ENCODE assay signal across 21 cellular contexts in the genomic region with DNA sequence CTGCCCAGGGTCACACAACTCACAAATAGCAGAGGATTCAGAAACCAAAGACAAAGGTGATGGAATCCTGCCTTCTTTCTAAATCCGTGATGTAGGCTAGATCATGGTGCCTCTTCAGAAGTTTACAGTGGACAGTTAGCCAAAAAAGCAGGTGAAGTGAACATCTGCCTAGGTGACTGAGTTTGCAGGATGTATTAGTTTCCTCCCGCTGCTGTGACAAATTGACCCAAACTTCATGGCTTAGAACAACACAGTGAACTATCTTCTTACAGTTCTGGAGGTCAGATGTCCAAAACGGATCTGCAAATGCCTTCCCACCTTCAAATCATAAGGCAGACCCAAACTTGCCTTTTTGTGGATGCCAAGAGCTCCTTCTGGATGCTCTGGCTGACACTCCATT. TPM values are rescaled to one million over a fixed set of nuclear protein-coding genes. Genes with fewer than 3 reads are reported as not detected.
DNase-seq lines count a peak whose midpoint lies in the region; ATAC-seq, FAIRE-seq and TF ChIP-seq lines count a peak whose summit lies in the region.
"Had no signal": no experiment of that assay in that cellular context is flagged by ENCODE, and none has a peak within 500 bp of the region (broad histone marks: within the 10 kb centered on the region; RNA-seq: fewer than 3 reads in every experiment).

No MANE protein-coding gene starts in this region.

- H3K4me1 ChIP-seq in HepG2 (ENCODE audit: insufficient read depth, low read length) (peaks cover 79% of the 10 kb centered on the region), right lobe of liver (peaks cover 0 to 19% (median 3%) of the 10 kb centered on the region in 4 donors), endodermal cell (ENCODE audit: control insufficient read depth, insufficient read depth, low read length) (peaks cover 14% of the 10 kb centered on the region)
- H3K4me1 ChIP-seq: HAP-1 had no signal

- peaks cover 13% of the 10 kb centered on the region for H3K4me1 Mint-ChIP-seq in endodermal cell
- H3K4me1 Mint-ChIP-seq in nephron: peaks cover 46% of the 10 kb centered on the region
- H3K4me1 Mint-ChIP-seq in type B pancreatic cell (ENCODE audit: unreplicated experiment): peaks cover 28% of the 10 kb centered on the region

- no peak overlapping the region for H3K4me3 Mint-ChIP-seq in endodermal cell
- peak overlapping the region in 2 of 3 experiments; percentile 3 to 95 for H3K4me3 Mint-ChIP-seq in nephron
- H3K4me3 Mint-ChIP-seq in type B pancreatic cell: no peak overlapping the region
- H3K4me3 Mint-ChIP-seq: CD4-positive, alpha-beta T cell; IgD-negative memory B cell had no signal

- TF ChIP-seq EP300 in HepG2 (IDR thresholded peaks at IDR 0.05; ENCODE audit: low read depth in 2 of 2, low read length in 2 of 2) (no peak), HepG2 (CRISPR knock-in tag; IDR thresholded peaks at IDR 0.05; ENCODE audit: borderline replicate concordance) (no peak)

- no peak for TF ChIP-seq RAD21 in HepG2 (CRISPR knock-in tag; IDR thresholded peaks at IDR 0.05)

- intact Hi-C loops in HepG2 (cut with micrococcal nuclease; ENCODE audit: unreplicated experiment) (loop anchor here (5.0 kb wide), 1 partner anchor 37 kb away; no protein-coding TSS in a partner anchor), right lobe of liver (cut with DNase I) (loop anchor here in 1 of 2 donors (10.0 kb wide), 1 partner anchor 124 kb away; no protein-coding TSS in a partner anchor)

- no peak overlapping the region for H3K4me3 ChIP-seq in HepG2 (replicated peaks in 1 of 3; ENCODE audit: insufficient read depth in 1 of 3, low read depth in 2 of 3, low read length in 3 of 3)
- no peak overlapping the region for H3K4me3 ChIP-seq in right lobe of liver
- peak overlapping the region; percentile 55 for H3K4me3 ChIP-seq in endodermal cell (ENCODE audit: low read length)
- H3K4me3 ChIP-seq: A549, GM12878, GM23248, HAP-1 had no signal

- POLR2A ChIA-PET in HepG2 (lab: Yijun Ruan, JAX): interaction anchor here (3.1 kb wide), 1 partner anchor 10 kb away, joined by 12 read pairs; no protein-coding TSS in a partner anchor

- 96% methylated on average over 3 of the region's 3 CpGs for WGBS in HepG2 (ENCODE audit: low lambda C conversion rate)
- whole genome bisulfite sequencing in right lobe of liver (ENCODE audit: insufficient coverage, low coverage, low lambda C conversion rate, missing lambda C conversion rate): 51% methylated on average over 3 of the region's 3 CpGs
- 90 to 91% methylated on average over 3 of the region's 3 CpGs for WGBS in endodermal cell (ENCODE audit: insufficient coverage in 1 of 2, insufficient read length in 1 of 2), 2 experiments

- peak overlapping the region; percentile 69 for H3K27ac ChIP-seq in HepG2 (ENCODE audit: extremely low read length, insufficient read depth, low read length)
- no peak overlapping the region for H3K27ac ChIP-seq in right lobe of liver
- no peak overlapping the region for H3K27ac ChIP-seq in endodermal cell (ENCODE audit: low read depth, low read length)
- H3K27ac ChIP-seq: 22Rv1, A549, C4-2B, GM23248 had no signal

- H3K4me2 ChIP-seq in HepG2 (ENCODE audit: low read depth, low read length): peak overlapping the region; percentile 86
- H3K4me2 ChIP-seq: A549 had no signal

- H3K27ac Mint-ChIP-seq in endodermal cell (no peak overlapping the region), nephron (no peak overlapping the region), type B pancreatic cell (peak overlapping the region; percentile 95)
- H3K27ac Mint-ChIP-seq: CD4-positive, alpha-beta T cell; IgD-negative memory B cell had no signal

- peaks cover 11% of the 10 kb centered on the region; the same call in 1 of the 2 replicates for H4K20me1 ChIP-seq in HepG2 (ENCODE audit: insufficient read depth, low read length)

- H3K36me3 Mint-ChIP-seq in endodermal cell (ENCODE audit: low read depth) (no peaks in the 10 kb centered on the region), nephron (ENCODE audit: low read depth) (no peaks in the 10 kb centered on the region), type B pancreatic cell (peaks cover 3% of the 10 kb centered on the region)
- H3K36me3 Mint-ChIP-seq: IgD-negative memory B cell had no signal

- H3K27me3 ChIP-seq in HepG2 (ENCODE audit: control insufficient read depth in 1 of 2, insufficient read depth in 2 of 2, low read length in 2 of 2): no peaks in the 10 kb centered on the region
- H3K27me3 ChIP-seq in right lobe of liver: peaks cover 0 to 26% of the 10 kb centered on the region in 2 donors
- H3K27me3 ChIP-seq in endodermal cell (ENCODE audit: control insufficient read depth, insufficient read depth, low read length, poor library complexity, severe bottlenecking): peaks cover 5% of the 10 kb centered on the region

- H3K9me3 ChIP-seq in HepG2 (ENCODE audit: low read length) (no peaks in the 10 kb centered on the region), right lobe of liver (no peaks in the 10 kb centered on the region), endodermal cell (ENCODE audit: control insufficient read depth, low read length) (peaks cover 4% of the 10 kb centered on the region)
- H3K9me3 ChIP-seq: A549, HAP-1 had no signal

- BruUV-seq in HepG2 (replicated peaks; lab: Mats Ljungman, UMichigan): no TSS peak

- DNase-seq in HepG2 (ENCODE audit: low spot score): no peak
- no peak for DNase-seq in right lobe of liver
- DNase-seq in endodermal cell: no peak
- no peak for DNase-seq in type B pancreatic cell (ENCODE audit: extremely low spot score, unreplicated experiment)
- DNase-seq in stimulated activated CD4-positive, alpha-beta T cell treated with anti-CD3 and anti-CD28 coated beads, Interleukin-12 subunit alpha, Interleukin-12 subunit beta, amount 100 ng/mL, for 4 hours: no peak
- DNase-seq: AML-193; CD4-positive, alpha-beta T cell; DMS79 treated with DMSO at 0.1 percent for 48 hours; GF-D8; GM23248 had no signal

- ATAC-seq in HepG2 (no peak), right lobe of liver (no peak), GM18867 (IDR thresholded peaks at IDR 0.05; ENCODE audit: unreplicated experiment) (no peak), GM21825 (IDR thresholded peaks at IDR 0.05; ENCODE audit: unreplicated experiment) (no peak)
- ATAC-seq: A549, GM12878 had no signal

- H3K36me3 ChIP-seq in HepG2 (replicated peaks in 1 of 2; ENCODE audit: control insufficient read depth in 1 of 2, insufficient read depth in 2 of 2, low read length in 2 of 2) (peaks cover 2 to 5% of the 10 kb centered on the region in 2 experiments; a peak in 1 of 5 replicates), right lobe of liver (no peaks in the 10 kb centered on the region), endodermal cell (ENCODE audit: control insufficient read depth, insufficient read depth, low read length) (no peaks in the 10 kb centered on the region)
- H3K36me3 ChIP-seq: HAP-1 had no signal

- H3K27me3 Mint-ChIP-seq in endodermal cell (ENCODE audit: insufficient read depth): peaks cover 51% of the 10 kb centered on the region
- peaks cover 14% of the 10 kb centered on the region for H3K27me3 Mint-ChIP-seq in nephron (ENCODE audit: low read depth)
- H3K27me3 Mint-ChIP-seq in type B pancreatic cell: peaks cover 11% of the 10 kb centered on the region

- no peak overlapping the region for H3K9ac ChIP-seq in HepG2 (ENCODE audit: insufficient read depth, low read depth, low read length)
- H3K9ac ChIP-seq in endodermal cell (ENCODE audit: extremely low read depth, low read length, poor library complexity, severe bottlenecking): no peak overlapping the region
- H3K9ac ChIP-seq: GM23248 had no signal

- TF ChIP-seq CTCF in HepG2 (CRISPR knock-in tag; IDR thresholded peaks at IDR 0.05): no peak
- no peak for TF ChIP-seq CTCF in right lobe of liver (IDR thresholded peaks at IDR 0.05)
- no peak for TF ChIP-seq CTCF in endodermal cell (conservative IDR thresholded peaks at IDR 0.05)
- TF ChIP-seq CTCF in nephron (IDR thresholded peaks at IDR 0.05; ENCODE audit: unreplicated experiment in 3 of 3): no peak
- TF ChIP-seq CTCF in type B pancreatic cell (conservative IDR thresholded peaks at IDR 0.05): no peak

- H3K79me2 ChIP-seq in HepG2 (ENCODE audit: insufficient read depth, low read length): peaks cover 32% of the 10 kb centered on the region

- in situ Hi-C loops in HepG2 (cut with HindIII; ENCODE audit: extremely low pct_ligation_motif_present, low pct_unique_long_range_greater_than_20kb): no loop called here

- TF ChIP-seq POLR2A in HepG2 (IDR thresholded peaks at IDR 0.05; ENCODE audit: insufficient read depth in 1 of 2, low read depth in 2 of 2, low read length in 2 of 2): no peak
- no peak for TF ChIP-seq POLR2A in right lobe of liver (IDR thresholded peaks at IDR 0.05)

- peaks cover 5% of the 10 kb centered on the region for H3K9me3 Mint-ChIP-seq in endodermal cell
- H3K9me3 Mint-ChIP-seq in nephron: peaks cover 4% of the 10 kb centered on the region
- peaks cover 5% of the 10 kb centered on the region for H3K9me3 Mint-ChIP-seq in type B pancreatic cell
- H3K9me3 Mint-ChIP-seq: CD4-positive, alpha-beta T cell had no signal

- CTCF ChIA-PET in HepG2 (lab: Yijun Ruan, JAX; ENCODE audit: low intra/inter-chr PET ratio, low total read pairs): no interaction called here

- no peak overlapping the region for H2AFZ ChIP-seq in HepG2 (ENCODE audit: low read length)
- H2AFZ ChIP-seq: GM23248 had no signal

- FAIRE-seq in HepG2 (lab: Jason Lieb, UNC): no peak
- FAIRE-seq: A549, GM12878, GM19239, HTR-8/SVneo had no signal

RNA-seq across cellular contexts. Expression of gene TMEM51, which starts 3.2 kb away (rescaled TPM):
- total RNA-seq in HepG2 (2016; rRNA removed; fragmentation: Illumina TruSeq; extraction: Trizol) (6.3 and 12.2 TPM in 2 replicates), right lobe of liver (1 to 10 TPM; 1.3 to 5.4 (median 1.9) TPM), endodermal cell (10 to 100 TPM; 12.1 TPM), type B pancreatic cell (ENCODE audit: low replicate concordance) (12.5 and 28.8 TPM in 2 replicates)
- total RNA-seq in HepG2 (2016; cell fraction: cytosol; rRNA removed; fragmentation: Illumina TruSeq; extraction: Trizol; ENCODE audit: low read depth): 2.6 and 2.8 TPM in 2 replicates
- 7.0 and 9.8 TPM in 2 replicates for total RNA-seq in HepG2 (2016; cell fraction: insoluble cytoplasmic fraction; rRNA removed; fragmentation: Illumina TruSeq; extraction: Trizol)
- total RNA-seq in HepG2 (2016; cell fraction: membrane; rRNA removed; fragmentation: Illumina TruSeq; extraction: Trizol): 5.3 and 6.5 TPM in 2 replicates
- 9.7 and 11.5 TPM in 2 replicates for total RNA-seq in HepG2 (2016; cell fraction: nucleus; rRNA removed; fragmentation: Illumina TruSeq; extraction: Trizol)
- 18.5 and 22.3 TPM in 2 replicates for polyA plus RNA-seq in HepG2 (2011; rRNA removed)
- 20.1 and 23.4 TPM in 2 replicates for polyA plus RNA-seq in HepG2 (2011; cell fraction: cytosol; rRNA removed)
- polyA plus RNA-seq in HepG2 (2011; cell fraction: nucleus; rRNA removed): 14.3 and 18.6 TPM in 2 replicates
- 8.0 and 11.2 TPM in 2 replicates for polyA plus RNA-seq in HepG2 (2012)
- polyA plus RNA-seq in HepG2 (2016; cell fraction: cytosol; fragmentation: Illumina TruSeq; extraction: Trizol; ENCODE audit: low read depth): 1.9 and 2.3 TPM in 2 replicates
- 8.4 and 8.6 TPM in 2 replicates for polyA plus RNA-seq in HepG2 (2016; cell fraction: insoluble cytoplasmic fraction; fragmentation: Illumina TruSeq; extraction: Trizol; ENCODE audit: low read depth)
- polyA plus RNA-seq in HepG2 (2016; cell fraction: membrane; fragmentation: Illumina TruSeq; extraction: Trizol; ENCODE audit: low read depth): 3.7 and 4.9 TPM in 2 replicates
- polyA plus RNA-seq in HepG2 (2016; cell fraction: nucleus; fragmentation: Illumina TruSeq; extraction: Trizol; ENCODE audit: insufficient read depth, low read depth): 23.6 and 23.8 TPM in 2 replicates
- polyA minus RNA-seq in HepG2 (2011; rRNA and poly(A)+ RNA removed; ENCODE audit: low replicate concordance): 3.2 and 18.3 TPM in 2 replicates
- polyA minus RNA-seq in HepG2 (2011; cell fraction: cytosol; rRNA and poly(A)+ RNA removed): 8.7 and 9.4 TPM in 2 replicates
- 8.6 and 9.4 TPM in 2 replicates for polyA minus RNA-seq in HepG2 (2011; cell fraction: nucleus; rRNA and poly(A)+ RNA removed)
- polyA plus RNA-seq in endodermal cell (2013, experiment 1 of 2): 10.0 TPM
- 9.6 TPM for polyA plus RNA-seq in endodermal cell (2013, experiment 2 of 2)
- total RNA-seq: CD4-positive, alpha-beta T cell had no signal
- polyA plus RNA-seq: IgD-negative memory B cell had no signal

Comparison
In these comparisons a context has a peak if more than half of its experiments do, and no peak if none do; other contexts are left out.
1. H3K4me3 Mint-ChIP-seq: peak in nephron (2 of 3); none in endodermal cell (single experiment) and type B pancreatic cell (single experiment).